ENCODE assay signal across 15 cellular contexts in the genomic region with DNA sequence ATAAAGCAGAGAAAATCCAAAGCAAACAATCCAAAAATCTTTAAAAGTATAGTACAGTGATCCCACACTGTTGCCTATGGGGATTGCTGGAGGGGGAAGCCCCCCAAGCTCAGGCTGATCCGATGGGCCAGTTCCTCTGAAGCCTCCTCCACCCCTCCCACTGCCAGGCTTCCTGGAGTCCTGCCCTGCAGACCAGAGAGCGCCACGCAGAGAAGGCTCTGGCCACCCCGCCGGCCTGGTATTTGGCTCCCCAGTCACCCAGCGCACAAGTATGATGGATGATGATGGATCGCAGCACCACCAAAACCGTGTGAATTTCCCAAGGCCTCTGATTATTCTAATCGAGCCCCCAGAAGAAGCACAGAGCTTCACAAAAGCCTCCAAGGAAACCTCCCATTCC.
"Had no signal": no experiment of that assay in that cellular context is flagged by ENCODE, and none has a peak within 500 bp of the region (broad histone marks: within the 10 kb centered on the region; RNA-seq: fewer than 3 reads in every experiment).

No MANE protein-coding gene starts in this region.

- H3K9me3 Mint-ChIP-seq: activated B cell treated with CpG ODN at 0.5 μM for 24 hours had no signal

- H3K27ac Mint-ChIP-seq: activated B cell treated with CpG ODN at 0.5 μM for 24 hours had no signal

- ATAC-seq: right lobe of liver had no signal

- H3K9ac ChIP-seq: parathyroid adenoma, SK-N-SH had no signal

- H3K4me1 ChIP-seq: adrenal gland, parathyroid adenoma, right lobe of liver, spleen had no signal

- H3K4me2 ChIP-seq: SK-N-SH had no signal

- H3K27me3 ChIP-seq: adrenal gland, brain microvascular endothelial cell, heart right ventricle, right lobe of liver, upper lobe of left lung had no signal

- H3K36me3 ChIP-seq: adrenal gland, brain microvascular endothelial cell, heart right ventricle, right lobe of liver, spleen, upper lobe of left lung had no signal

- H3K4me3 ChIP-seq: adrenal gland, heart right ventricle, right lobe of liver, spleen, upper lobe of left lung had no signal

- H3K79me2 ChIP-seq: parathyroid adenoma had no signal

- H3K27ac ChIP-seq: adrenal gland, brain microvascular endothelial cell, heart right ventricle, parathyroid adenoma, right lobe of liver, spleen, upper lobe of left lung had no signal

- H3K4me1 Mint-ChIP-seq: activated B cell treated with CpG ODN at 0.5 μM for 24 hours had no signal

- H3K4me3 Mint-ChIP-seq: activated B cell treated with CpG ODN at 0.5 μM for 24 hours had no signal

- DNase-seq: activated B cell treated with CpG ODN at 0.5 μM for 24 hours; activated naive CD4-positive, alpha-beta T cell treated with anti-CD3 and anti-CD28 coated beads, Interleukin-2, amount 50 U/mL, for 16 hours; activated T-cell treated with anti-CD3 and anti-CD28 coated beads, Interleukin-2, amount 50 U/mL, for 1 hour; adrenal gland; brain microvascular endothelial cell; heart right ventricle; mesendoderm; right lobe of liver; SK-N-SH; spleen; stimulated activated CD4-positive, alpha-beta T cell treated with anti-CD3 and anti-CD28 coated beads, Interleukin-1b, Interleukin-23, amount 100 ng/mL, for 48 hours; stimulated activated naive CD4-positive, alpha-beta T cell; T-helper 1 cell had no signal

- H3K9me3 ChIP-seq: adrenal gland, heart right ventricle, right lobe of liver, SK-N-SH, spleen, upper lobe of left lung had no signal

- H2AFZ ChIP-seq: parathyroid adenoma had no signal
